In the genomic region with DNA sequence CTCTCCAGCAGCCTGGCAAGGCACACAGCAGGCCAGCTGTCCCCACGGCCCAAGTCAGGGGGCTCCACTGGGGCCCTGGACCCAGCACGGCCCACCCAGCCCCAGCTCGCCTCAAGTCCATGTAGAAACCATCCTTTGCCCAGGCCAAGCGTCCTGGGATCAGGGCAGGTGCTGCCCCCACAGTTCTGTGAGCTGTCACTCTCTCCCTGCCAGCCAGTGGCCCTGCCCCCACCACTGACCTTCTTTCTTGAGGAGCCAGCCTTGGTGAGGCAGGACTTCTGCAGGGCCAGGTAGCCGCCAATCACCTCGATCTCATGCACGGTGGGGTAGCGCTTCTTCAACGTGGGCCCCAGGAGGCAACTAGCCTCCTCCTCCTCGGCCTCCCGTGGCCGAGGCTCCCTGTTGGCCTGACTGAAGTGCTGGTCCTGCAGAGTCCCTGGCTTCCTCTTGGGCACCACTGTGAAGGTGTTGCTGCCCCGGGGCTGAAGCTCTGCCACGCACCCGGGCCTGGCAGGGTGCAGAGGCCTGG, we compare ENCODE assay signal across 10 cellular contexts. TPM values are rescaled to one million over a fixed set of nuclear protein-coding genes. Genes with fewer than 3 reads are reported as not detected.
DNase-seq lines count a peak whose midpoint lies in the region; ATAC-seq and TF ChIP-seq lines count a peak whose summit lies in the region.
"Had no signal": no experiment of that assay in that cellular context is flagged by ENCODE, and none has a peak within 500 bp of the region (broad histone marks: within the 10 kb centered on the region; RNA-seq: fewer than 3 reads in every experiment).

No MANE protein-coding gene starts in this region.

- H3K9me3 ChIP-seq in A673 (ENCODE audit: low read depth, low read length, poor library complexity, severe bottlenecking), result no peaks in the 10 kb centered on the region
- H3K9me3 ChIP-seq in H9 (ENCODE audit: control insufficient read depth, low read depth, low read length), result no peaks in the 10 kb centered on the region
- no peaks in the 10 kb centered on the region for H3K9me3 ChIP-seq in mammary epithelial cell (replicated peaks; ENCODE audit: insufficient read depth, low read length)

- H3K9me3 Mint-ChIP-seq in H9, result no peaks in the 10 kb centered on the region

- H3K4me1 Mint-ChIP-seq in H9, result peaks cover 12 to 28% of the 10 kb centered on the region in 2 experiments

- H3K4me3 ChIP-seq in A673 (ENCODE audit: low read depth, low read length, poor library complexity, severe bottlenecking) (peak overlapping the region; percentile 59), mammary epithelial cell (replicated peaks in 1 of 3; ENCODE audit: insufficient read depth in 1 of 3, low read depth in 2 of 3, low read length in 3 of 3) (peak overlapping the region in 2 of 3 experiments; percentile 3 to 6), mesendoderm (ENCODE audit: low read length) (no peak overlapping the region)

- no peaks in the 10 kb centered on the region for H4K20me1 ChIP-seq in H9 (ENCODE audit: control insufficient read depth, insufficient read depth, insufficient read length)
- H4K20me1 ChIP-seq in mammary epithelial cell (ENCODE audit: insufficient read depth, low read length), result no peaks in the 10 kb centered on the region

- no peak overlapping the region for H3K14ac ChIP-seq in H9 (ENCODE audit: insufficient read depth, low read length)

- H3K56ac ChIP-seq in H9 (ENCODE audit: insufficient read length, low read depth, low read length), result no peak overlapping the region
- H3K56ac ChIP-seq in mesendoderm (ENCODE audit: low read length), result peak overlapping the region; percentile 67

- H3K23me2 ChIP-seq in H9 (ENCODE audit: insufficient read length, low read depth, low read length, poor library complexity, severe bottlenecking), result peaks cover 2% of the 10 kb centered on the region

- H3K79me2 ChIP-seq in H9 (ENCODE audit: insufficient read depth, low read length) (peaks cover under 1% of the 10 kb centered on the region; the same call in 1 of the 2 replicates), mammary epithelial cell (ENCODE audit: insufficient read depth, low read length) (peaks cover 46% of the 10 kb centered on the region), mesendoderm (ENCODE audit: control insufficient read depth, insufficient read depth, low read length) (peaks cover 3% of the 10 kb centered on the region)

- no peaks in the 10 kb centered on the region; a peak in 1 of 7 replicates for H3K36me3 Mint-ChIP-seq in H9 (ENCODE audit: insufficient read depth in 1 of 3, low read depth in 3 of 3)

- H3K4me3 Mint-ChIP-seq in H9, result peak overlapping the region; percentile 65 to 78; a peak in 4 of 5 replicates

- no peak overlapping the region for H4K8ac ChIP-seq in H9 (replicated peaks; ENCODE audit: insufficient read length, low read depth, low read length)
- H4K8ac ChIP-seq in mesendoderm (ENCODE audit: low read depth, low read length), result no peak overlapping the region

- no peak overlapping the region for H2BK20ac ChIP-seq in H9 (ENCODE audit: low read depth, low read length, poor library complexity, severe bottlenecking)

- no peak overlapping the region for H3K18ac ChIP-seq in H9 (ENCODE audit: insufficient read length, low read depth, low read length)
- H3K18ac ChIP-seq in mesendoderm (ENCODE audit: low read length), result no peak overlapping the region

- no peak overlapping the region for H3K4ac ChIP-seq in H9 (ENCODE audit: low read depth, low read length)
- no peak overlapping the region for H3K4ac ChIP-seq in mesendoderm (ENCODE audit: low read depth, low read length)

- no peak for DNase-seq in A673 (ENCODE audit: low spot score)
- no peak for DNase-seq in H9
- DNase-seq in mammary epithelial cell, result no peak
- DNase-seq in mesendoderm, result no peak
- no peak for DNase-seq in RPMI8226
- no peak for DNase-seq in stimulated activated CD4-positive, alpha-beta T cell treated with anti-CD3 and anti-CD28 coated beads, Interleukin-4, amount 100 ng/mL, for 4 hours
- DNase-seq: GDM1, HCEC 1CT had no signal

- BruUV-seq in A673 (replicated peaks; lab: Mats Ljungman, UMichigan) (no TSS peak), mammary epithelial cell (replicated peaks; lab: Mats Ljungman, UMichigan) (no TSS peak)

- H2BK5ac ChIP-seq in H9 (ENCODE audit: insufficient read length, low read length), result no peak overlapping the region
- no peak overlapping the region for H2BK5ac ChIP-seq in mesendoderm (ENCODE audit: low read length)

- no peak overlapping the region for H3K4me2 ChIP-seq in H9 (ENCODE audit: insufficient read depth, insufficient read length, low read length)
- peak overlapping the region; percentile 83 for H3K4me2 ChIP-seq in mammary epithelial cell (ENCODE audit: insufficient read depth, low read depth, low read length)
- no peak overlapping the region for H3K4me2 ChIP-seq in mesendoderm (ENCODE audit: low read length)

- no peak overlapping the region for H4K91ac ChIP-seq in H9 (ENCODE audit: insufficient read length, low read depth, low read length)

- no peak overlapping the region for H2BK15ac ChIP-seq in H9 (ENCODE audit: low read depth, low read length)
- H2BK15ac ChIP-seq in mesendoderm (replicated peaks; ENCODE audit: low read depth), result no peak overlapping the region

- WGBS in H9 (ENCODE audit: extremely low coverage, insufficient read length, low lambda C conversion rate), result no CpG with 5 or more reads among the region's 15 CpGs
- 78% methylated on average over 11 of the region's 15 CpGs for WGBS in mammary epithelial cell (ENCODE audit: low coverage, missing lambda C conversion rate)
- WGBS in mesendoderm (ENCODE audit: extremely low coverage, insufficient coverage, low lambda C conversion rate), result no CpG with 5 or more reads among the region's 15 CpGs

- H3K27me3 ChIP-seq in A673 (replicated peaks; ENCODE audit: insufficient read depth, low read depth, low read length, poor library complexity), result no peaks in the 10 kb centered on the region
- no peaks in the 10 kb centered on the region for H3K27me3 ChIP-seq in H9 (ENCODE audit: insufficient read depth, low read length)
- no peaks in the 10 kb centered on the region for H3K27me3 ChIP-seq in mammary epithelial cell (ENCODE audit: insufficient read depth, low read length)
- no peaks in the 10 kb centered on the region for H3K27me3 ChIP-seq in mesendoderm (ENCODE audit: insufficient read depth, low read length, poor library complexity)

- H3K9ac ChIP-seq in H9 (ENCODE audit: extremely low read depth, insufficient read length, low read length) (peak overlapping the region; percentile 5), mammary epithelial cell (ENCODE audit: insufficient read depth, low read length) (no peak overlapping the region), mesendoderm (ENCODE audit: low read length) (peak overlapping the region; percentile 34)

- no peak for TF ChIP-seq CTCF in A673 (conservative IDR thresholded peaks at IDR 0.05; ENCODE audit: low read depth, low read length)
- no peak for TF ChIP-seq CTCF in H9 (conservative IDR thresholded peaks at IDR 0.05)
- TF ChIP-seq CTCF in mammary epithelial cell (conservative IDR thresholded peaks at IDR 0.05 in 1 of 2, IDR thresholded peaks at IDR 0.05 in 1 of 2; ENCODE audit: extremely low read depth in 1 of 2, insufficient read depth in 1 of 2, low read depth in 1 of 2, low read length in 2 of 2), result no peak

- no peak overlapping the region for H2BK120ac ChIP-seq in H9 (ENCODE audit: low read depth, low read length, poor library complexity, severe bottlenecking)
- no peak overlapping the region for H2BK120ac ChIP-seq in mesendoderm (ENCODE audit: low read depth, low read length)

- dilution Hi-C loops in mammary epithelial cell (cut with HindIII; ENCODE audit: low sequenced_read_pairs), result loop anchor here (5.0 kb wide), 1 partner anchor 62 kb away; a partner anchor contains a TSS

- POLR2A ChIA-PET in A673 (lab: Charles Lee; ENCODE audit: low non-redundant PET), result no interaction called here

- intact Hi-C loops in A673 (cut with micrococcal nuclease; ENCODE audit: unreplicated experiment), result no loop called here
- intact Hi-C loops in mammary epithelial cell (cut with micrococcal nuclease), result no loop called here

- ATAC-seq in HG02763 (IDR thresholded peaks at IDR 0.05; ENCODE audit: unreplicated experiment), result no peak
- no peak for ATAC-seq in GM21390 (IDR thresholded peaks at IDR 0.05; ENCODE audit: unreplicated experiment)

- peaks cover 24% of the 10 kb centered on the region for H3K4me1 ChIP-seq in A673 (ENCODE audit: insufficient read depth, low read length, poor library complexity, severe bottlenecking)
- H3K4me1 ChIP-seq in H9 (ENCODE audit: insufficient read depth, low read length), result no peaks in the 10 kb centered on the region
- H3K4me1 ChIP-seq in mammary epithelial cell (ENCODE audit: insufficient read depth, low read length), result peaks cover 55% of the 10 kb centered on the region
- no peaks in the 10 kb centered on the region for H3K4me1 ChIP-seq in mesendoderm (ENCODE audit: control insufficient read depth, low read depth, low read length)

- H3K27ac ChIP-seq in A673 (ENCODE audit: low read depth, low read length, poor library complexity, severe bottlenecking), result peak overlapping the region; percentile 23
- H3K27ac ChIP-seq in H9 (ENCODE audit: insufficient read length, low read depth, low read length), result no peak overlapping the region
- no peak overlapping the region for H3K27ac ChIP-seq in mammary epithelial cell (ENCODE audit: insufficient read depth, low read depth, low read length)
- no peak overlapping the region for H3K27ac ChIP-seq in mesendoderm (ENCODE audit: low read depth, low read length)

- H2BK12ac ChIP-seq in H9 (ENCODE audit: insufficient read length, low read depth, low read length), result no peak overlapping the region

- H4K5ac ChIP-seq in H9 (ENCODE audit: insufficient read length, low read depth, low read length) (no peak overlapping the region), mesendoderm (ENCODE audit: low read length) (no peak overlapping the region)

- H3K79me1 ChIP-seq in H9 (ENCODE audit: insufficient read depth, low read depth, low read length, poor library complexity, severe bottlenecking) (peaks cover 4% of the 10 kb centered on the region), mesendoderm (ENCODE audit: low read length) (peaks cover 12% of the 10 kb centered on the region)

- H3K36me3 ChIP-seq in A673 (ENCODE audit: insufficient read depth, low read length, poor library complexity, severe bottlenecking) (no peaks in the 10 kb centered on the region), mammary epithelial cell (ENCODE audit: insufficient read depth, low read length) (no peaks in the 10 kb centered on the region), mesendoderm (ENCODE audit: control insufficient read depth, insufficient read depth, low read length) (no peaks in the 10 kb centered on the region)

- CTCF ChIA-PET in A673 (lab: Charles Lee) (no interaction called here), mammary epithelial cell (lab: Charles Lee; ENCODE audit: low non-redundant PET) (no interaction called here)

- in situ Hi-C loops in mammary epithelial cell (cut with MboI; ENCODE audit: low sequenced_read_pairs in 2 of 2), result no loop called here

- no peak overlapping the region for H3T11ph ChIP-seq in H9 (ENCODE audit: low read length)

- H2AK5ac ChIP-seq in H9 (ENCODE audit: insufficient read length, low read length) (no peak overlapping the region), mesendoderm (ENCODE audit: low read length) (no peak overlapping the region)

- H3K27me3 Mint-ChIP-seq in H9 (ENCODE audit: low read depth), result peaks cover 2% of the 10 kb centered on the region; the same call in 1 of the 2 replicates

- no peak overlapping the region for H3K27ac Mint-ChIP-seq in H9

- H2AFZ ChIP-seq in H9 (ENCODE audit: low read length) (no peak overlapping the region), mammary epithelial cell (ENCODE audit: low read depth, low read length) (no peak overlapping the region)

- H3K23ac ChIP-seq in H9 (ENCODE audit: insufficient read length, low read depth, low read length), result no peak overlapping the region
- no peak overlapping the region for H3K23ac ChIP-seq in mesendoderm (ENCODE audit: low read length)

RNA-seq across cellular contexts. Expression of a gene that starts 1.7 kb away (rescaled TPM):
- 23.0 and 25.7 TPM in 2 replicates for total RNA-seq in A673 (2021)
- total RNA-seq in H9 (2021), result 30.7 and 32.0 TPM in 2 replicates
- total RNA-seq in mammary epithelial cell, result 10 to 100 TPM in 1 of 2 donors, 1 to 10 TPM in 1; 4.0 to 10.5 TPM
- 3.3 TPM for polyA plus RNA-seq in mammary epithelial cell
- 1.7 TPM for polyA minus RNA-seq in mammary epithelial cell
- 9.1 TPM for polyA plus RNA-seq in mesendoderm (2013, experiment 1 of 2)
- 9.0 TPM for polyA plus RNA-seq in mesendoderm (2013, experiment 2 of 2)

RNA-seq across cellular contexts. Expression of a gene that starts 6.6 kb away (rescaled TPM):
- total RNA-seq in A673 (2021) (37.5 and 41.8 TPM in 2 replicates), H9 (2021) (34.1 and 35.5 TPM in 2 replicates), mammary epithelial cell (10 to 100 TPM; 29.7 to 35.3 TPM)
- polyA plus RNA-seq in mammary epithelial cell, result 39.6 TPM
- 65.7 TPM for polyA minus RNA-seq in mammary epithelial cell
- polyA plus RNA-seq in mesendoderm (2013, experiment 1 of 2), result 27.6 TPM
- 27.5 TPM for polyA plus RNA-seq in mesendoderm (2013, experiment 2 of 2)

RNA-seq across cellular contexts. Expression of a gene that starts 6.7 kb away (rescaled TPM):
- 40.2 and 41.5 TPM in 2 replicates for total RNA-seq in A673 (2021)
- 44.1 and 45.3 TPM in 2 replicates for total RNA-seq in H9 (2021)
- 10 to 100 TPM in 1 of 2 donors, 1 to 10 TPM in 1; 6.8 to 22.8 TPM for total RNA-seq in mammary epithelial cell
- polyA plus RNA-seq in mammary epithelial cell, result 8.3 TPM
- polyA minus RNA-seq in mammary epithelial cell, result 3.8 TPM
- 25.5 TPM for polyA plus RNA-seq in mesendoderm (2013, experiment 1 of 2)
- polyA plus RNA-seq in mesendoderm (2013, experiment 2 of 2), result 26.1 TPM

RNA-seq across cellular contexts. Expression of a gene that starts 10.3 kb away (rescaled TPM):
- total RNA-seq in A673 (2021) (86.8 and 87.3 TPM in 2 replicates), H9 (2021) (69.2 and 69.4 TPM in 2 replicates), mammary epithelial cell (10 to 100 TPM; 36.2 to 70.2 TPM)
- polyA plus RNA-seq in mammary epithelial cell, result 88.5 TPM
- polyA minus RNA-seq in mammary epithelial cell, result 35.8 TPM
- 92.9 TPM for polyA plus RNA-seq in mesendoderm (2013, experiment 1 of 2)
- polyA plus RNA-seq in mesendoderm (2013, experiment 2 of 2), result 91.6 TPM

RNA-seq across cellular contexts. Expression of a gene that starts 10.5 kb away (rescaled TPM):
- 49.6 and 54.1 TPM in 2 replicates for total RNA-seq in A673 (2021)
- 54.8 and 54.9 TPM in 2 replicates for total RNA-seq in H9 (2021)
- 10 to 100 TPM; 15.5 to 45.3 TPM for total RNA-seq in mammary epithelial cell
- polyA plus RNA-seq in mammary epithelial cell, result 16.7 TPM
- 8.6 TPM for polyA minus RNA-seq in mammary epithelial cell
- polyA plus RNA-seq in mesendoderm (2013, experiment 1 of 2), result 14.5 TPM
- 14.9 TPM for polyA plus RNA-seq in mesendoderm (2013, experiment 2 of 2)
